ENCODE assay signal across 10 cellular contexts in the genomic region with DNA sequence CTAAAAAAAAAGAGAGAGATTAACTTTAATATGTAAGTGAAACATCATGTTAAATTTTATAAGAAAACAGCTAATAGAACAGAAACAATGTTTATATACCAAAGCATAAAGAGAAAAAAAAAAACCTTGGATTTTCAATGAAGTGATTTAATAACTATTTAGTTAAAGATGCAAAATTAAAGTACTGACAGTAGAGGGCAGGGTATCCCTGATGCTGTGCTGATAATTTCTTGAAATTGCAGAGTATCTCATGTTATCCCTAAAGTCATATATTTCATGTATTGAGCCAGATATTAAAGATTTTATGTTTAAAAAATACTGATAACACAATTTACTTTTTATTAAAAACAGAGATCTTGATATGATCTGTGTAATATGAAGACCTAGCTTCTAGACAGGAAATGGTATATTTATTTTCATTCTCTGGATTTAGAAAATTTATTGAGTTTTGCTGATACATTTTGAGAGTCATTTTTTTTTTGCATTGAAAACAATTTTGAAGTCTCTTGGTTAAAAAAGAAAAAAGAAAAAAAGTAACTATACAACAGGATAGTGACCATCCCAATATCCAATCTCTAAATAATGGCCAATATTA.
DNase-seq lines count a peak whose midpoint lies in the region; ATAC-seq, FAIRE-seq and TF ChIP-seq lines count a peak whose summit lies in the region.
"Had no signal": no experiment of that assay in that cellular context is flagged by ENCODE, and none has a peak within 500 bp of the region (broad histone marks: within the 10 kb centered on the region; RNA-seq: fewer than 3 reads in every experiment).

No MANE protein-coding gene starts in this region.

- CTCF ChIA-PET in HepG2 (lab: Yijun Ruan, JAX; ENCODE audit: low intra/inter-chr PET ratio, low total read pairs) = no interaction called here

- H3K27ac ChIP-seq in KMS-11 (no peak overlapping the region), HepG2 (ENCODE audit: extremely low read length, insufficient read depth, low read length) (no peak overlapping the region)
- H3K27ac ChIP-seq: parathyroid adenoma had no signal

- H3K9me3 Mint-ChIP-seq in brain = peaks cover 0 to 2% (median 0%) of the 10 kb centered on the region in 5 experiments
- no peaks in the 10 kb centered on the region for H3K9me3 Mint-ChIP-seq in activated CD4-positive, alpha-beta T cell treated with anti-CD3 and anti-CD28 coated beads, Interleukin-2, amount 10 ng/mL, durations not matched to agents 24 days and 14 days
- H3K9me3 Mint-ChIP-seq: stimulated activated naive B cell treated with anti-CD40 and anti-IgM and Interleukin-4, amounts not matched to agents 10 μg/mL and 1 μg/mL and 100 μg/mL, for 72 hours had no signal

- H3K79me2 ChIP-seq in KMS-11 (ENCODE audit: insufficient read depth, low read depth) (no peaks in the 10 kb centered on the region), HepG2 (ENCODE audit: insufficient read depth, low read length) (no peaks in the 10 kb centered on the region)
- H3K79me2 ChIP-seq: parathyroid adenoma had no signal

- no peak for TF ChIP-seq EP300 in HepG2 (IDR thresholded peaks at IDR 0.05; ENCODE audit: low read depth in 2 of 2, low read length in 2 of 2)
- TF ChIP-seq EP300 in HepG2 (CRISPR knock-in tag; IDR thresholded peaks at IDR 0.05; ENCODE audit: borderline replicate concordance) = no peak

- no peak overlapping the region for H3K9ac ChIP-seq in KMS-11
- no peak overlapping the region for H3K9ac ChIP-seq in HepG2 (ENCODE audit: insufficient read depth, low read depth, low read length)
- H3K9ac ChIP-seq: parathyroid adenoma had no signal

- DNase-seq in AG08395 (ENCODE audit: low spot score) = peak; percentile 18
- no peak for DNase-seq in HepG2 (ENCODE audit: low spot score)
- DNase-seq in ecto neural progenitor cell (ENCODE audit: low spot score) = no peak
- DNase-seq in NCI-H510A (lab: John Stamatoyannopoulos, UW) = no peak
- no peak for DNase-seq in activated CD4-positive, alpha-beta T cell treated with anti-CD3 and anti-CD28 coated beads, Interleukin-2, amount 10 ng/mL, durations not matched to agents 24 days and 14 days
- DNase-seq: stimulated activated naive B cell treated with anti-CD40 and anti-IgM and Interleukin-4, amounts not matched to agents 10 μg/mL and 1 μg/mL and 100 μg/mL, for 72 hours had no signal

- no peaks in the 10 kb centered on the region for H3K9me3 ChIP-seq in HepG2 (ENCODE audit: low read length)

- H4K20me1 ChIP-seq in KMS-11 (ENCODE audit: insufficient read depth) (no peaks in the 10 kb centered on the region), HepG2 (ENCODE audit: insufficient read depth, low read length) (no peaks in the 10 kb centered on the region)

- peaks cover 30% of the 10 kb centered on the region for H3K4me1 Mint-ChIP-seq in brain
- no peaks in the 10 kb centered on the region for H3K4me1 Mint-ChIP-seq in activated CD4-positive, alpha-beta T cell treated with anti-CD3 and anti-CD28 coated beads, Interleukin-2, amount 10 ng/mL, durations not matched to agents 24 days and 14 days
- H3K4me1 Mint-ChIP-seq: stimulated activated naive B cell treated with anti-CD40 and anti-IgM and Interleukin-4, amounts not matched to agents 10 μg/mL and 1 μg/mL and 100 μg/mL, for 72 hours had no signal

- peak; percentile 54 for TF ChIP-seq CTCF in KMS-11 (conservative IDR thresholded peaks at IDR 0.05; ENCODE audit: low read depth, low read length)
- peak; percentile 64 to 76 for TF ChIP-seq CTCF in brain (conservative IDR thresholded peaks at IDR 0.05)
- TF ChIP-seq CTCF in HepG2 (CRISPR knock-in tag; IDR thresholded peaks at IDR 0.05) = no peak

- no peak overlapping the region for H3K4me3 ChIP-seq in KMS-11 (IDR thresholded peaks at IDR 0.05; ENCODE audit: insufficient read depth, low read depth, low read length)
- no peak overlapping the region for H3K4me3 ChIP-seq in HepG2 (replicated peaks in 1 of 3; ENCODE audit: insufficient read depth in 1 of 3, low read depth in 2 of 3, low read length in 3 of 3)

- POLR2A ChIA-PET in HepG2 (lab: Yijun Ruan, JAX) = no interaction called here

- H3K4me2 ChIP-seq in KMS-11 (no peak overlapping the region), HepG2 (ENCODE audit: low read depth, low read length) (no peak overlapping the region)

- H2AFZ ChIP-seq in KMS-11 (ENCODE audit: low read depth) (no peak overlapping the region), HepG2 (ENCODE audit: low read length) (no peak overlapping the region)
- H2AFZ ChIP-seq: parathyroid adenoma had no signal

- H3K27me3 ChIP-seq in KMS-11 (ENCODE audit: insufficient read depth, low read depth) (no peaks in the 10 kb centered on the region), HepG2 (ENCODE audit: control insufficient read depth in 1 of 2, insufficient read depth in 2 of 2, low read length in 2 of 2) (no peaks in the 10 kb centered on the region)

- ATAC-seq in HepG2 (no peak), HG03280 (IDR thresholded peaks at IDR 0.05; ENCODE audit: unreplicated experiment) (no peak)
- ATAC-seq: stimulated activated naive B cell treated with anti-CD40 and anti-IgM and Interleukin-4, amounts not matched to agents 10 μg/mL and 1 μg/mL and 100 μg/mL, for 72 hours had no signal

- intact Hi-C loops in HepG2 (cut with micrococcal nuclease; ENCODE audit: unreplicated experiment) = loop anchor here (5.0 kb wide), 1 partner anchor 329 kb away; no protein-coding TSS in a partner anchor
- intact Hi-C loops in activated CD4-positive, alpha-beta T cell treated with anti-CD3 and anti-CD28 coated beads, Interleukin-2, amount 10 ng/mL, durations not matched to agents 24 days and 14 days (cut with micrococcal nuclease) = no loop called here

- H3K4me1 ChIP-seq in KMS-11 (ENCODE audit: low read depth, poor library complexity, severe bottlenecking) (no peaks in the 10 kb centered on the region), HepG2 (ENCODE audit: insufficient read depth, low read length) (no peaks in the 10 kb centered on the region)
- H3K4me1 ChIP-seq: parathyroid adenoma had no signal

- no peak overlapping the region for H3K4me3 Mint-ChIP-seq in brain
- H3K4me3 Mint-ChIP-seq in activated CD4-positive, alpha-beta T cell treated with anti-CD3 and anti-CD28 coated beads, Interleukin-2, amount 10 ng/mL, durations not matched to agents 24 days and 14 days = no peak overlapping the region
- H3K4me3 Mint-ChIP-seq: stimulated activated naive B cell treated with anti-CD40 and anti-IgM and Interleukin-4, amounts not matched to agents 10 μg/mL and 1 μg/mL and 100 μg/mL, for 72 hours had no signal

- no peak for TF ChIP-seq POLR2A in HepG2 (IDR thresholded peaks at IDR 0.05; ENCODE audit: insufficient read depth in 1 of 2, low read depth in 2 of 2, low read length in 2 of 2)

- H3K36me3 Mint-ChIP-seq in brain = no peaks in the 10 kb centered on the region
- no peaks in the 10 kb centered on the region for H3K36me3 Mint-ChIP-seq in activated CD4-positive, alpha-beta T cell treated with anti-CD3 and anti-CD28 coated beads, Interleukin-2, amount 10 ng/mL, durations not matched to agents 24 days and 14 days (ENCODE audit: low read depth)
- H3K36me3 Mint-ChIP-seq: stimulated activated naive B cell treated with anti-CD40 and anti-IgM and Interleukin-4, amounts not matched to agents 10 μg/mL and 1 μg/mL and 100 μg/mL, for 72 hours had no signal

- H3K27ac Mint-ChIP-seq in brain = peak overlapping the region in 2 of 5 experiments; percentile 40 to 79
- no peak overlapping the region for H3K27ac Mint-ChIP-seq in activated CD4-positive, alpha-beta T cell treated with anti-CD3 and anti-CD28 coated beads, Interleukin-2, amount 10 ng/mL, durations not matched to agents 24 days and 14 days
- H3K27ac Mint-ChIP-seq: stimulated activated naive B cell treated with anti-CD40 and anti-IgM and Interleukin-4, amounts not matched to agents 10 μg/mL and 1 μg/mL and 100 μg/mL, for 72 hours had no signal

- no peaks in the 10 kb centered on the region for H3K27me3 Mint-ChIP-seq in brain
- H3K27me3 Mint-ChIP-seq in activated CD4-positive, alpha-beta T cell treated with anti-CD3 and anti-CD28 coated beads, Interleukin-2, amount 10 ng/mL, durations not matched to agents 24 days and 14 days = no peaks in the 10 kb centered on the region
- H3K27me3 Mint-ChIP-seq: stimulated activated naive B cell treated with anti-CD40 and anti-IgM and Interleukin-4, amounts not matched to agents 10 μg/mL and 1 μg/mL and 100 μg/mL, for 72 hours had no signal

- in situ Hi-C loops in HepG2 (cut with HindIII; ENCODE audit: extremely low pct_ligation_motif_present, low pct_unique_long_range_greater_than_20kb) = no loop called here

- H3K36me3 ChIP-seq in KMS-11 (ENCODE audit: insufficient read depth) (no peaks in the 10 kb centered on the region), HepG2 (replicated peaks in 1 of 2; ENCODE audit: control insufficient read depth in 1 of 2, insufficient read depth in 2 of 2, low read length in 2 of 2) (no peaks in the 10 kb centered on the region)

- no peak for FAIRE-seq in HepG2 (lab: Jason Lieb, UNC)

- TF ChIP-seq RAD21 in HepG2 (CRISPR knock-in tag; IDR thresholded peaks at IDR 0.05) = no peak

- no TSS peak for BruUV-seq in HepG2 (replicated peaks; lab: Mats Ljungman, UMichigan)

TF ChIP-seq in HepG2, 621 proteins besides CTCF, POLR2A, EP300 and RAD21 (continues in another document):
- TF ChIP-seq ADNP (CRISPR knock-in tag; IDR thresholded peaks at IDR 0.05) (no peak), STAG1 (CRISPR knock-in tag; IDR thresholded peaks at IDR 0.05) (peak; percentile 26)
